16 cellular contexts compared by ENCODE assay signal in genomic region chr5:479566-480319, GRCh38. TPM values are rescaled to one million over a fixed set of nuclear protein-coding genes. Genes with fewer than 3 reads are reported as not detected.
DNase-seq lines count a peak whose midpoint lies in the region; ATAC-seq and TF ChIP-seq lines count a peak whose summit lies in the region.
"Had no signal": no experiment of that assay in that cellular context is flagged by ENCODE, and none has a peak within 500 bp of the region (broad histone marks: within the 10 kb centered on the region; RNA-seq: fewer than 3 reads in every experiment).

No MANE protein-coding gene starts in this region.

- H3K4me1 ChIP-seq in BLaER1 = peaks cover 96% of the 10 kb centered on the region
- peaks cover 0 to 16% of the 10 kb centered on the region in 2 experiments; a peak in 2 of 4 replicates for H3K4me1 ChIP-seq in HCT116 (ENCODE audit: control insufficient read depth in 1 of 2, insufficient read depth in 2 of 2, low read length in 2 of 2)

- peaks cover 55% of the 10 kb centered on the region for H4K20me1 ChIP-seq in BLaER1
- H4K20me1 ChIP-seq in HCT116 (ENCODE audit: insufficient read depth) = no peaks in the 10 kb centered on the region

- no peaks in the 10 kb centered on the region for H3K9me3 Mint-ChIP-seq in stimulated activated naive B cell treated with anti-CD40 and anti-IgM and Interleukin-4, amounts not matched to agents 10 μg/mL and 1 μg/mL and 100 μg/mL, for 72 hours
- H3K9me3 Mint-ChIP-seq: CD8-positive, alpha-beta T cell had no signal

- no peak for TF ChIP-seq POLR2A in HCT116 (IDR thresholded peaks at IDR 0.05; ENCODE audit: borderline replicate concordance, extremely low read depth, insufficient read depth, insufficient read length)

- peaks cover 52 to 54% of the 10 kb centered on the region in 2 donors for H3K36me3 Mint-ChIP-seq in stimulated activated naive B cell treated with anti-CD40 and anti-IgM and Interleukin-4, amounts not matched to agents 10 μg/mL and 1 μg/mL and 100 μg/mL, for 72 hours
- H3K36me3 Mint-ChIP-seq: CD8-positive, alpha-beta T cell had no signal

- no peak for TF ChIP-seq RAD21 in HCT116 (IDR thresholded peaks at IDR 0.05; ENCODE audit: low read depth)

- TF ChIP-seq CTCF in HCT116 (IDR thresholded peaks at IDR 0.05 in 2 of 3, conservative IDR thresholded peaks at IDR 0.05 in 1 of 3; ENCODE audit: borderline replicate concordance in 1 of 3, insufficient read depth in 1 of 3, low read depth in 2 of 3, low read length in 2 of 3) (no peak), WERI-Rb-1 (IDR thresholded peaks at IDR 0.05; ENCODE audit: low read depth, low read length) (no peak)

- H3K27me3 Mint-ChIP-seq in stimulated activated naive B cell treated with anti-CD40 and anti-IgM and Interleukin-4, amounts not matched to agents 10 μg/mL and 1 μg/mL and 100 μg/mL, for 72 hours = peaks cover 29 to 84% of the 10 kb centered on the region in 2 donors

- POLR2A ChIA-PET in HCT116 (lab: Charles Lee) = no interaction called here

- H3K9me3 ChIP-seq in BLaER1 = no peaks in the 10 kb centered on the region
- H3K9me3 ChIP-seq in HCT116 (ENCODE audit: control insufficient read depth in 1 of 2, insufficient read depth in 1 of 2, low read depth in 1 of 2, low read length in 2 of 2) = no peaks in the 10 kb centered on the region
- no peaks in the 10 kb centered on the region for H3K9me3 ChIP-seq in WERI-Rb-1 (ENCODE audit: severe bottlenecking)
- H3K9me3 ChIP-seq: A549 had no signal

- H3K4me3 ChIP-seq in BLaER1 (0 out of 2 replicates have a peak overlapping the region, but pooled peaks have one; percentile 25), HCT116 (replicated peaks in 1 of 2; ENCODE audit: low read depth in 1 of 2, low read length in 2 of 2) (no peak overlapping the region), WERI-Rb-1 (ENCODE audit: low read depth, low read length) (no peak overlapping the region)
- H3K4me3 ChIP-seq: A549 had no signal

- H3K27ac ChIP-seq in BLaER1 (peak overlapping the region; percentile 63), HCT116 (ENCODE audit: low read depth, low read length) (no peak overlapping the region), WERI-Rb-1 (0 out of 2 replicates have a peak overlapping the region, but pooled peaks have one; percentile 26)
- H3K27ac ChIP-seq: A549, KMS-11 had no signal

- no TSS peak for BruUV-seq in HCT116 (replicated peaks; lab: Mats Ljungman, UMichigan)

- H3K36me3 ChIP-seq in BLaER1 (no peaks in the 10 kb centered on the region), HCT116 (ENCODE audit: control insufficient read depth in 1 of 2, insufficient read depth in 2 of 2, low read length in 2 of 2) (no peaks in the 10 kb centered on the region), WERI-Rb-1 (peaks cover 6% of the 10 kb centered on the region; the same call in 1 of the 2 replicates)

- H3K79me2 ChIP-seq in HCT116 (ENCODE audit: insufficient read depth, low read length) = no peaks in the 10 kb centered on the region

- H3K4me2 ChIP-seq in BLaER1 (peak overlapping the region; percentile 91), HCT116 (ENCODE audit: low read length) (peak overlapping the region; percentile 55; the same call in 1 of the 2 replicates)
- H3K4me2 ChIP-seq: A549, KMS-11 had no signal

- RAD21 ChIA-PET in HCT116 (lab: Charles Lee; ENCODE audit: low non-redundant PET in 1 of 2, low total read pairs in 2 of 2, uncharacterized antibody in 2 of 2, unreplicated experiment in 2 of 2) = no interaction called here

- no peaks in the 10 kb centered on the region for H3K9me2 ChIP-seq in HCT116 (ENCODE audit: insufficient read depth)

- CTCF ChIA-PET in HCT116 (lab: Charles Lee) = no interaction called here

- peak overlapping the region; percentile 25 to 56 for H3K4me3 Mint-ChIP-seq in stimulated activated naive B cell treated with anti-CD40 and anti-IgM and Interleukin-4, amounts not matched to agents 10 μg/mL and 1 μg/mL and 100 μg/mL, for 72 hours
- H3K4me3 Mint-ChIP-seq: CD8-positive, alpha-beta T cell had no signal

- no peak overlapping the region for H2AFZ ChIP-seq in HCT116 (ENCODE audit: low read depth, low read length, poor library complexity, severe bottlenecking)

- H3K27me3 ChIP-seq in BLaER1 = peaks cover 40% of the 10 kb centered on the region
- no peaks in the 10 kb centered on the region for H3K27me3 ChIP-seq in HCT116 (ENCODE audit: insufficient read depth, low read length)
- H3K27me3 ChIP-seq in WERI-Rb-1 (ENCODE audit: insufficient read depth, low read depth, severe bottlenecking) = peaks cover 24% of the 10 kb centered on the region

- ATAC-seq in HCT116 = no peak
- ATAC-seq in stimulated activated naive B cell treated with anti-CD40 and anti-IgM and Interleukin-4, amounts not matched to agents 10 μg/mL and 1 μg/mL and 100 μg/mL, for 72 hours (replicated peaks) = peak in 1 of 2 donors; percentile 0
- ATAC-seq in GM18868 (IDR thresholded peaks at IDR 0.05; ENCODE audit: unreplicated experiment) = no peak
- no peak for ATAC-seq in HG02678 (IDR thresholded peaks at IDR 0.05; ENCODE audit: unreplicated experiment)
- ATAC-seq: A549; CD8-positive, alpha-beta T cell had no signal

- H3K4me1 Mint-ChIP-seq in stimulated activated naive B cell treated with anti-CD40 and anti-IgM and Interleukin-4, amounts not matched to agents 10 μg/mL and 1 μg/mL and 100 μg/mL, for 72 hours = peaks cover 24 to 52% of the 10 kb centered on the region in 2 donors

- H3K27ac Mint-ChIP-seq in stimulated activated naive B cell treated with anti-CD40 and anti-IgM and Interleukin-4, amounts not matched to agents 10 μg/mL and 1 μg/mL and 100 μg/mL, for 72 hours = peak overlapping the region; percentile 86
- H3K27ac Mint-ChIP-seq: CD8-positive, alpha-beta T cell had no signal

- intact Hi-C loops in HCT116 (cut with micrococcal nuclease) = no loop called here

- DNase-seq in HCT116 (ENCODE audit: low read depth, low spot score) (no peak), WERI-Rb-1 (no peak), HK-2 (ENCODE audit: unreplicated experiment) (no peak)
- DNase-seq in stimulated activated naive B cell treated with anti-CD40 and anti-IgM and Interleukin-4, amounts not matched to agents 10 μg/mL and 1 μg/mL and 100 μg/mL, for 72 hours = no peak
- DNase-seq: AML-193; Calu3; CD8-positive, alpha-beta T cell; DMS79 treated with DMSO at 0.1 percent for 48 hours; GF-D8; GOT3; H7 had no signal

- H3K9ac ChIP-seq in BLaER1 (0 out of 2 replicates have a peak overlapping the region, but pooled peaks have one; percentile 43), HCT116 (ENCODE audit: low read length) (no peak overlapping the region)
- H3K9ac ChIP-seq: KMS-11 had no signal

TF ChIP-seq in HCT116, 20 proteins besides CTCF, POLR2A, EP300 and RAD21:
- TF ChIP-seq CBX3 (IDR thresholded peaks at IDR 0.05; ENCODE audit: low read depth) (no peak), EGR1 (IDR thresholded peaks at IDR 0.05; ENCODE audit: low read depth) (no peak), JUND (IDR thresholded peaks at IDR 0.05) (no peak), FOSL1 (IDR thresholded peaks at IDR 0.05; ENCODE audit: low read depth) (no peak), TCF7L2 (IDR thresholded peaks at IDR 0.05; ENCODE audit: borderline replicate concordance, extremely low read depth, insufficient read depth, insufficient read length) (no peak), ELF1 (IDR thresholded peaks at IDR 0.05; ENCODE audit: borderline replicate concordance, low read depth) (no peak), CEBPB (IDR thresholded peaks at IDR 0.05; ENCODE audit: low read depth) (no peak)

RNA-seq across cellular contexts. Expression of gene EXOC3, which starts 36.8 kb away (rescaled TPM):
- total RNA-seq in HCT116 (2021; ENCODE audit: unreplicated experiment) = 52.4 TPM
- 42.8 and 48.1 TPM in 2 replicates for polyA plus RNA-seq in HCT116 (2012)

RNA-seq across cellular contexts. Expression of gene SLC9A3, which starts 44.5 kb away (rescaled TPM):
- 1.5 TPM for total RNA-seq in HCT116 (2021; ENCODE audit: unreplicated experiment)
- 0.85 and 1.1 TPM in 2 replicates for polyA plus RNA-seq in HCT116 (2012)
